1 cellular context compared by ENCODE assay signal in the genomic region with DNA sequence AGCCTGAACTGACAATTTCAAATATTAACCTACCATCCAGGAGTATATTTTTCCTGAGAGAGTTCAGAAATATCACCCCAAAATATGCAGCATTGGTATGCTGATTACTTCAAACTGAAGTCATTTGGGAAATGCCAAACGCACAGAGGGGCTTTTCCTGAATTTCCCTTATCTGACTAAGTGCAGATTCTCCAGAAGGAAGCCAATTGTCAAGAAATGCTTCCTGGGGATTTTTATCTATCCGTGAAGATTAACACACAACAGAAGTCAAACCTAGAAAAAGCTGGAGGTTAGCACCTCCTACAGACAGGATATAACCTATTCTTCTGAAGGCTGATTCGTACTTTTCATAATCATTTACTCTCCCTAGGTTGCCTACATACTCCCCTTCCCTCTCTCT.
TF ChIP-seq lines count a peak whose summit lies in the region.

No MANE protein-coding gene starts in this region.

TF ChIP-seq in H1, 55 proteins besides CTCF, POLR2A, EP300 and RAD21:
- TF ChIP-seq POLR2AphosphoS5 (IDR thresholded peaks at IDR 0.05; ENCODE audit: low read depth, low read length) (no peak), RFX5 (IDR thresholded peaks at IDR 0.05; ENCODE audit: borderline replicate concordance, low read depth, low read length) (no peak), YY1 (IDR thresholded peaks at IDR 0.05; ENCODE audit: low read depth, low read length) (no peak), TCF12 (IDR thresholded peaks at IDR 0.05; ENCODE audit: low read depth, low read length) (no peak), KDM1A (IDR thresholded peaks at IDR 0.05; ENCODE audit: borderline replicate concordance, low read length) (no peak), HDAC2 (IDR thresholded peaks at IDR 0.05; ENCODE audit: borderline replicate concordance in 1 of 2, low read depth in 2 of 2, low read length in 2 of 2) (no peak), USF2 (IDR thresholded peaks at IDR 0.05; ENCODE audit: low read length) (no peak), BRCA1 (IDR thresholded peaks at IDR 0.05; ENCODE audit: low read depth, low read length) (no peak), JUND (IDR thresholded peaks at IDR 0.05; ENCODE audit: low read length) (no peak), KDM4A (IDR thresholded peaks at IDR 0.05; ENCODE audit: low read depth, low read length, severe bottlenecking) (no peak), CBX8 (IDR thresholded peaks at IDR 0.05; ENCODE audit: borderline replicate concordance, low read depth, low read length) (no peak), ASH2L (IDR thresholded peaks at IDR 0.05; ENCODE audit: low read length) (no peak), SAP30 (IDR thresholded peaks at IDR 0.05; ENCODE audit: insufficient read depth, insufficient replicate concordance, low read length) (no peak), SIN3A (conservative IDR thresholded peaks at IDR 0.05 in 1 of 2, IDR thresholded peaks at IDR 0.05 in 1 of 2; ENCODE audit: low read depth in 1 of 2, low read length in 2 of 2) (no peak), CTBP2 (IDR thresholded peaks at IDR 0.05; ENCODE audit: borderline replicate concordance, insufficient read depth, insufficient read length, low read length) (no peak), MAFK (IDR thresholded peaks at IDR 0.05; ENCODE audit: low read depth, low read length) (no peak), RBBP5 (IDR thresholded peaks at IDR 0.05; ENCODE audit: borderline replicate concordance, low read depth, low read length) (no peak), RXRA (IDR thresholded peaks at IDR 0.05; ENCODE audit: insufficient read depth, low read depth, low read length) (no peak), RNF2 (IDR thresholded peaks at IDR 0.05; ENCODE audit: borderline replicate concordance, low read depth, low read length, missing control alignments, poor library complexity, severe bottlenecking) (no peak)
- TF ChIP-seq, protein P1, sequence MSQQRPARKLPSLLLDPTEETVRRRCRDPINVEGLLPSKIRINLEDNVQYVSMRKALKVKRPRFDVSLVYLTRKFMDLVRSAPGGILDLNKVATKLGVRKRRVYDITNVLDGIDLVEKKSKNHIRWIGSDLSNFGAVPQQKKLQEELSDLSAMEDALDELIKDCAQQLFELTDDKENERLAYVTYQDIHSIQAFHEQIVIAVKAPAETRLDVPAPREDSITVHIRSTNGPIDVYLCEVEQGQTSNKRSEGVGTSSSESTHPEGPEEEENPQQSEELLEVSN (IDR thresholded peaks at IDR 0.05) = no peak
